ENCODE assay signal across 1 cellular context in genomic region chr11:12260731-12261521, GRCh38.
TF ChIP-seq lines count a peak whose summit lies in the region.

No MANE protein-coding gene starts in this region.

TF ChIP-seq in K562, 482 proteins besides CTCF, POLR2A, EP300 and RAD21 (continued from another document):
- TF ChIP-seq CUX1 (CRISPR knock-in tag; IDR thresholded peaks at IDR 0.05) (0 out of 2 replicates have a peak, but pooled peaks have one; percentile 36), CBFA2T2 (conservative IDR thresholded peaks at IDR 0.05) (peak; percentile 21), STAT5A (IDR thresholded peaks at IDR 0.05; ENCODE audit: borderline replicate concordance, low read length) (no peak), ELK3 (CRISPR knock-in tag; IDR thresholded peaks at IDR 0.05) (no peak), PRPF4 (IDR thresholded peaks at IDR 0.05; ENCODE audit: insufficient read depth, low read depth, low read length, poor library complexity, severe bottlenecking) (no peak), PRDM10 (IDR thresholded peaks at IDR 0.05; ENCODE audit: partially characterized antibody) (peak; percentile 6)
